ENCODE assay signal across 10 cellular contexts in the genomic region with DNA sequence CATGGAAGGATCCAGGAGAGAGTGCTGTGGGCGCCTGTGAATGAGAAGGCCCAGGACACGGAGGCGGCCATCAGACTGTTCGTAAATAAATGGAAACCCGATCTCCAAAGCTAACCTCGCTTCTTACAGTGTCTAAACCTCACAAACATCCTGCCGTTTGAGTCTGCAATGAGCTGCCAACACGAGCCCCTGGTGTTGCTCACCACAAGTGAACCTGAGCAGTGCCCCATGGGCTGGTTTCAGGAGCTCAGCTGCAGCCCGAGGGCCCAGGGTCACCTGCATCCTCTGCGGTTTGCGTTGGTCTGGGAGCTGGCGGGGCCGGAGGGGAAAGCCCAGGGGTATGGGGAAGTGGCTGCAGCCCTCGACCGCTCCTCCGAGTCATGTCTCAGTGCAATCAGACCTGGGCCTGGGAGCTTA. TPM values are rescaled to one million over a fixed set of nuclear protein-coding genes. Genes with fewer than 3 reads are reported as not detected.
A peak's percentile ranks its signal among the peaks of the same experiment; 100 is the strongest.
DNase-seq lines count a peak whose midpoint lies in the region; ATAC-seq and TF ChIP-seq lines count a peak whose summit lies in the region.
"Had no signal": no experiment of that assay in that cellular context is flagged by ENCODE, and none has a peak within 500 bp of the region (broad histone marks: within the 10 kb centered on the region; RNA-seq: fewer than 3 reads in every experiment).

No MANE protein-coding gene starts in this region.

- H3K9me3 ChIP-seq in SU-DHL-6 (ENCODE audit: insufficient read depth, low read length) (no peaks in the 10 kb centered on the region), osteoblast (ENCODE audit: low read depth, low read length) (no peaks in the 10 kb centered on the region)
- H3K9me3 ChIP-seq: ascending aorta had no signal

- H3K27me3 ChIP-seq in SU-DHL-6 (ENCODE audit: low read length) (no peaks in the 10 kb centered on the region), osteoblast (ENCODE audit: insufficient read depth, low read length) (peaks cover 25% of the 10 kb centered on the region)
- H3K27me3 ChIP-seq: ascending aorta had no signal

- H3F3A ChIP-seq in SU-DHL-6 (ENCODE audit: insufficient read depth) = no peaks in the 10 kb centered on the region

- H3K36me3 ChIP-seq in SU-DHL-6 (ENCODE audit: low read length) (no peaks in the 10 kb centered on the region), osteoblast (ENCODE audit: insufficient read depth, low read length) (no peaks in the 10 kb centered on the region)
- H3K36me3 ChIP-seq: ascending aorta had no signal

- H3K4me2 ChIP-seq in SU-DHL-6 (ENCODE audit: low read depth, low read length, poor library complexity, severe bottlenecking) = peak overlapping the region; percentile 33
- no peak overlapping the region for H3K4me2 ChIP-seq in osteoblast (ENCODE audit: insufficient read depth, low read length)

- H3K27ac ChIP-seq in SU-DHL-6 (ENCODE audit: low read depth, low read length) = peak overlapping the region; percentile 54
- no peak overlapping the region for H3K27ac ChIP-seq in osteoblast (ENCODE audit: low read depth, low read length)
- H3K27ac ChIP-seq: ascending aorta had no signal

- H3K4me1 ChIP-seq in osteoblast (ENCODE audit: insufficient read depth, low read length) = no peaks in the 10 kb centered on the region
- H3K4me1 ChIP-seq: ascending aorta had no signal

- H4K20me1 ChIP-seq in SU-DHL-6 (ENCODE audit: low read depth, low read length) (no peaks in the 10 kb centered on the region), osteoblast (ENCODE audit: insufficient read depth, low read length) (no peaks in the 10 kb centered on the region)

- peak overlapping the region; percentile 1 for H3K4me3 ChIP-seq in SU-DHL-6 (ENCODE audit: insufficient read depth, low read length, poor library complexity, severe bottlenecking)
- no peak overlapping the region for H3K4me3 ChIP-seq in osteoblast (ENCODE audit: insufficient read depth, low read length)
- H3K4me3 ChIP-seq: ascending aorta had no signal

- no peak for TF ChIP-seq CTCF in SU-DHL-6 (IDR thresholded peaks at IDR 0.05; ENCODE audit: insufficient read depth, low read length, poor library complexity, severe bottlenecking)
- TF ChIP-seq CTCF in osteoblast (IDR thresholded peaks at IDR 0.05; ENCODE audit: extremely low read depth, low read depth, low read length) = no peak

- peak overlapping the region; percentile 11; the same call in 1 of the 2 replicates for H3K9ac ChIP-seq in SU-DHL-6 (ENCODE audit: low read length)

- peak; percentile 9 for DNase-seq in pons (ENCODE audit: low spot score)
- DNase-seq in DMS53 (lab: John Stamatoyannopoulos, UW) = no peak
- DNase-seq in kidney glomerular epithelial cell (lab: John Stamatoyannopoulos, UW) = no peak
- DNase-seq in osteoblast (ENCODE audit: insufficient read length, low spot score, missing footprints) = no peak
- DNase-seq in NCI-H510A (lab: John Stamatoyannopoulos, UW) = no peak

- no peak overlapping the region for H2AFZ ChIP-seq in SU-DHL-6 (ENCODE audit: low read depth, low read length, severe bottlenecking)
- H2AFZ ChIP-seq in osteoblast (ENCODE audit: low read length) = no peak overlapping the region

- H3K9me2 ChIP-seq in SU-DHL-6 (replicated peaks; ENCODE audit: insufficient read depth, low read length) = no peaks in the 10 kb centered on the region

- H3K79me2 ChIP-seq in SU-DHL-6 (ENCODE audit: insufficient read depth, low read length) (no peaks in the 10 kb centered on the region), osteoblast (ENCODE audit: insufficient read depth, low read length) (no peaks in the 10 kb centered on the region)

- ATAC-seq in GM19025 (IDR thresholded peaks at IDR 0.05; ENCODE audit: low read depth, unreplicated experiment) (peak; percentile 75), HG03097 (IDR thresholded peaks at IDR 0.05; ENCODE audit: low FRiP score, unreplicated experiment) (peak; percentile 72)
- ATAC-seq: activated CD4-positive, CD25-positive, alpha-beta regulatory T cell treated with anti-CD3 and anti-CD28 coated beads, Interleukin-2, amount 50 U/mL, for 24 hours had no signal

RNA-seq across cellular contexts. Expression of gene RXRA, which starts 57.9 kb away (rescaled TPM):
- 25.3 and 26.4 TPM in 2 replicates for total RNA-seq in osteoblast
